6 cellular contexts compared by ENCODE assay signal in the genomic region with DNA sequence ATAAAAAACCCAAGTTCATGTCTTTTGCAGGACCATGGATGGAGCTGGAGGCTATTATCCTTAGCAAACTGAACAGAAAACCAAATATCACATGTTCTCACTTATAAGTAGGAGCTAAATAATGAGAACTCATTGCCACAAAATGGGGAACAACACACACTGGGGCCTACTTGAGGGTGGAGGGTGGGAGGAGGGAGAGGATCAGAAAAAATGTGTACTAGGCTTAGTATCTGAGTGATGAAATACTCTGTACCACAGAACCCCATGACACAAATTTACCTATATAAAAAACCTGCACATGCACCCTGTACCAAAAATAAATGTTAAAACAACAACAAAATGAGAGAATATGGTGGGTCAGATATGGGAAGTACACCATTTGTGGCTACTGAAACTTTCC. TPM values are rescaled to one million over a fixed set of nuclear protein-coding genes. Genes with fewer than 3 reads are reported as not detected.
"Had no signal": no experiment of that assay in that cellular context is flagged by ENCODE, and none has a peak within 500 bp of the region (broad histone marks: within the 10 kb centered on the region; RNA-seq: fewer than 3 reads in every experiment).

No MANE protein-coding gene starts in this region.

- H3K27ac Mint-ChIP-seq: GM23338, H9 had no signal

- H3K4me3 Mint-ChIP-seq: GM23338, H9 had no signal

- H3K9me3 Mint-ChIP-seq: GM23338 had no signal

- DNase-seq: H9, HCEC 1CT, IMR-90 had no signal

- H3K4me3 ChIP-seq: GM23338 had no signal

- ATAC-seq: GM23338 had no signal

RNA-seq across cellular contexts. Expression of a gene that starts 49.6 kb away (rescaled TPM):
- total RNA-seq: GM23338, H1, H9, HT-29, IMR-90 had no signal
- polyA plus RNA-seq: GM23338, H1, IMR-90 had no signal
